8 cellular contexts compared by ENCODE assay signal in the genomic region with DNA sequence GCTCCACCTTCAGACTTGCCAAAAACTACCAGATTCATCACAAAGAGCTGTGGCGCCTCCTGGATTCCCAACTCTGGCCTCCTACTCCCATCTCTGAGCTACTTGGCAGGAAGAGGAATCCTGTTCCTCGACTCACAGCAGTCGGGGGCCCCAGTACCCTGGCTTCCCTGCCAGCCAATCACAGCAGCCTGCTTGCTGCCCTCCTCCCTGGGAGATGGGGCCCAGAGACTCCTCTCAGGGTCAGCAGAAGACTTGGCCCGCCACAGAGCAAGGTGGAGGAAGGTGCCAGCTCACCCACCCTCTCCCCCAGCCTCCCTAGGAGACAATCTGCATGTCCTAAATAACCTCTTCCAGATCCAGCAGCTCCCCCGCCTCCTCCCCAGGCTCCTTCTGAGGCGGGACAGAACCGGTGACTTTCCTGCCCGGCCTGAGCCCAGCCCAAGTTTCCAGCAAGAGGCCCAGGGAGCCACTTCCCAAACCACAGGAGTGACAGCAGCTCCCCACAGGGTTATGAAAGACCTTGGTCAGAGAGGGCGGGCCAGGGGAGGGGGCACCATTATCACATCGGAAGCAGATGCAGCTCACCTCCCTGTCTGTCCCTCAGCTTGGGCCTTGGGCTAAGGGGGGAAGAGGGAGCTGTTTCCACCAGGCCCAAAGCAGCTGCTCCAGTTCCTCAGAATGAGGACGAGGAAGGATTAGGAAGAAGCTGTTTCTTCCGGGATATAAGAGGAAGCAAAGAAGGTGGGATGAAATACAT. TPM values are rescaled to one million over a fixed set of nuclear protein-coding genes. Genes with fewer than 3 reads are reported as not detected.
A peak's percentile ranks its signal among the peaks of the same experiment; 100 is the strongest.
DNase-seq lines count a peak whose midpoint lies in the region; ATAC-seq and TF ChIP-seq lines count a peak whose summit lies in the region.

No MANE protein-coding gene starts in this region.

- H3K4me3 ChIP-seq in GM12864 (ENCODE audit: low read depth, low read length) (peak overlapping the region; percentile 92), lung (no peak overlapping the region), thymus (ENCODE audit: low read length) (peak overlapping the region; percentile 62)

- H3K4me1 Mint-ChIP-seq in central memory CD8-positive, alpha-beta T cell, result peaks cover 76% of the 10 kb centered on the region

- DNase-seq in GM12864 (ENCODE audit: low read depth) (no peak), RKO (ENCODE audit: low spot score) (peak; percentile 35), lung (ENCODE audit: low spot score) (peak; percentile 66), cortex of kidney (lab: John Stamatoyannopoulos, UW) (no peak), NCI-H526 (lab: John Stamatoyannopoulos, UW) (no peak)
- no peak for DNase-seq in central memory CD8-positive, alpha-beta T cell (ENCODE audit: low spot score in 2 of 2)
- DNase-seq in effector CD8-positive, alpha-beta T cell (lab: John Stamatoyannopoulos, UW), result no peak

- no peak for ATAC-seq in central memory CD8-positive, alpha-beta T cell (replicated peaks; ENCODE audit: extremely low read depth, poor library complexity, severe bottlenecking)
- no peak for ATAC-seq in lung (ENCODE audit: insufficient read depth, low FRiP score)

- H3K27ac Mint-ChIP-seq in central memory CD8-positive, alpha-beta T cell (ENCODE audit: low read depth), result peak overlapping the region; percentile 92

- H3K36me3 ChIP-seq in lung (ENCODE audit: control insufficient read depth in 2 of 2, insufficient read depth in 2 of 2, low read length in 2 of 2), result peaks cover 4 to 21% of the 10 kb centered on the region in 2 donors
- peaks cover 60% of the 10 kb centered on the region for H3K36me3 ChIP-seq in thymus (ENCODE audit: control insufficient read depth, insufficient read depth)

- TF ChIP-seq CTCF in GM12864 (IDR thresholded peaks at IDR 0.05; ENCODE audit: low read depth, low read length, missing control alignments) (no peak), lung (IDR thresholded peaks at IDR 0.05; ENCODE audit: control extremely low read depth, extremely low read depth) (no peak)

- no peaks in the 10 kb centered on the region for H3K27me3 Mint-ChIP-seq in central memory CD8-positive, alpha-beta T cell

- peaks cover 52% of the 10 kb centered on the region for H3K36me3 Mint-ChIP-seq in central memory CD8-positive, alpha-beta T cell (ENCODE audit: insufficient read depth)

- H3K4me1 ChIP-seq in lung (ENCODE audit: control insufficient read depth in 2 of 2, insufficient read depth in 2 of 2, low read length in 2 of 2) (peaks cover 17 to 27% of the 10 kb centered on the region in 2 donors), thymus (ENCODE audit: control insufficient read depth, insufficient read depth, low read length) (peaks cover 54% of the 10 kb centered on the region)

- H3K9me3 ChIP-seq in lung (ENCODE audit: control insufficient read depth in 2 of 2, insufficient read depth in 1 of 2, low read length in 1 of 2), result no peaks in the 10 kb centered on the region
- no peaks in the 10 kb centered on the region for H3K9me3 ChIP-seq in thymus (ENCODE audit: control insufficient read depth)

- no peaks in the 10 kb centered on the region for H3K9me3 Mint-ChIP-seq in central memory CD8-positive, alpha-beta T cell

- WGBS in lung, 2 donors, result 16 to 22% methylated on average over 12 of the region's 12 CpGs
- 11% methylated on average over 12 of the region's 12 CpGs for WGBS in thymus

- no peaks in the 10 kb centered on the region for H3K27me3 ChIP-seq in lung (ENCODE audit: control insufficient read depth, insufficient read depth)
- no peaks in the 10 kb centered on the region for H3K27me3 ChIP-seq in thymus (ENCODE audit: control insufficient read depth, insufficient read depth)

- H3K27ac ChIP-seq in lung (ENCODE audit: low read depth in 1 of 2, low read length in 1 of 2) (peak overlapping the region in 1 of 2 donors; percentile 81), thymus (ENCODE audit: low read depth) (peak overlapping the region; percentile 78)

- H3K4me3 Mint-ChIP-seq in central memory CD8-positive, alpha-beta T cell, result peak overlapping the region; percentile 95

RNA-seq across cellular contexts. Expression of a gene that starts 2.3 kb away (rescaled TPM):
- total RNA-seq in lung, result 100 to 1,000 TPM; 124 to 192 TPM
- polyA plus RNA-seq in lung, result 100 to 1,000 TPM; 120 to 221 TPM
- 277 TPM for polyA plus RNA-seq in thymus

RNA-seq across cellular contexts. Expression of a gene that starts 18.0 kb away (rescaled TPM):
- 10 to 100 TPM in 1 of 2 donors, 1 to 10 TPM in 1; 9.9 to 19.7 TPM for total RNA-seq in lung
- polyA plus RNA-seq in lung (10 to 100 TPM in 1 of 2 donors, 1 to 10 TPM in 1; 8.8 to 20.4 TPM), thymus (7.8 TPM)

RNA-seq across cellular contexts. Expression of a gene that starts 18.3 kb away (rescaled TPM):
- 10 to 100 TPM; 20.2 to 20.4 TPM for total RNA-seq in lung
- polyA plus RNA-seq in lung (10 to 100 TPM in 1 of 2 donors, 1 to 10 TPM in 1; 7.0 to 10.1 TPM), thymus (7.9 TPM)

RNA-seq across cellular contexts. Expression of a gene that starts 44.1 kb away (rescaled TPM):
- total RNA-seq in lung, result 1 to 10 TPM; 4.9 to 8.6 TPM
- polyA plus RNA-seq in lung, result 1 to 10 TPM; 1.8 to 2.3 TPM
- 1.1 TPM for polyA plus RNA-seq in thymus

Comparison
In these comparisons a context has a peak if more than half of its experiments do, and no peak if none do; other contexts are left out.
1. DNase-seq: peak in RKO (single experiment) and lung (single experiment); none in GM12864 (single experiment), central memory CD8-positive, alpha-beta T cell (0 of 2), effector CD8-positive, alpha-beta T cell (single experiment), cortex of kidney (single experiment) and NCI-H526 (0 of 2).